Comparison of ENCODE assay signal across 11 cellular contexts in genomic region chr2:156338578-156338977, GRCh38. TPM values are rescaled to one million over a fixed set of nuclear protein-coding genes. Genes with fewer than 3 reads are reported as not detected.
DNase-seq lines count a peak whose midpoint lies in the region; ATAC-seq and TF ChIP-seq lines count a peak whose summit lies in the region.
"Had no signal": no experiment of that assay in that cellular context is flagged by ENCODE, and none has a peak within 500 bp of the region (broad histone marks: within the 10 kb centered on the region; RNA-seq: fewer than 3 reads in every experiment).

No MANE protein-coding gene starts in this region.

- TF ChIP-seq CTCF in right atrium auricular region (IDR thresholded peaks at IDR 0.05) (no peak), lower lobe of right lung (IDR thresholded peaks at IDR 0.05) (no peak)

- no peak overlapping the region for H3K4me3 ChIP-seq in right atrium auricular region
- H3K4me3 ChIP-seq in lower lobe of right lung = no peak overlapping the region
- H3K4me3 ChIP-seq: BLaER1, PC-9 had no signal

- no peak for DNase-seq in right atrium auricular region (ENCODE audit: low spot score)
- no peak for DNase-seq in Right ventricle myocardium superior
- peak; percentile 69 for DNase-seq in SW480 (ENCODE audit: low spot score)
- no peak for DNase-seq in lower lobe of right lung
- DNase-seq in ureter (ENCODE audit: low spot score) = no peak
- no peak for DNase-seq in anterior cingulate cortex (lab: John Stamatoyannopoulos, UW)
- DNase-seq: naive thymus-derived CD4-positive, alpha-beta T cell; PC-9 had no signal

- H3K27ac ChIP-seq in right atrium auricular region (peak overlapping the region; percentile 11), lower lobe of right lung (peak overlapping the region; percentile 44)
- H3K27ac ChIP-seq: BLaER1, PC-9 had no signal

- H3K4me1 ChIP-seq in right atrium auricular region = peaks cover 0 to 29% of the 10 kb centered on the region in 2 donors
- peaks cover 51% of the 10 kb centered on the region for H3K4me1 ChIP-seq in lower lobe of right lung

- H3K27me3 ChIP-seq in right atrium auricular region (no peaks in the 10 kb centered on the region), lower lobe of right lung (ENCODE audit: low read depth) (no peaks in the 10 kb centered on the region)
- H3K27me3 ChIP-seq: BLaER1 had no signal

- intact Hi-C loops in Right ventricle myocardium superior (cut with DNase I) = no loop called here
- intact Hi-C loops in lower lobe of right lung (cut with DNase I) = no loop called here

- no peaks in the 10 kb centered on the region for H3K36me3 ChIP-seq in right atrium auricular region
- H3K36me3 ChIP-seq in lower lobe of right lung = no peaks in the 10 kb centered on the region
- H3K36me3 ChIP-seq: BLaER1 had no signal

- ATAC-seq in Right ventricle myocardium superior (ENCODE audit: poor library complexity) (no peak), lower lobe of right lung (no peak), GM18511 (IDR thresholded peaks at IDR 0.05; ENCODE audit: unreplicated experiment) (no peak), HG03039 (IDR thresholded peaks at IDR 0.05; ENCODE audit: unreplicated experiment) (no peak)
- ATAC-seq: naive thymus-derived CD4-positive, alpha-beta T cell had no signal

- H3K9me3 ChIP-seq in right atrium auricular region (no peaks in the 10 kb centered on the region), lower lobe of right lung (no peaks in the 10 kb centered on the region)
- H3K9me3 ChIP-seq: BLaER1 had no signal

RNA-seq across cellular contexts. Expression of gene NR4A2, which starts 6.1 kb away (rescaled TPM):
- 1 to 10 TPM; 3.7 to 8.9 TPM for total RNA-seq in right atrium auricular region
- total RNA-seq in Right ventricle myocardium superior = 1.5 TPM
- 4.0 TPM for total RNA-seq in lower lobe of right lung
- total RNA-seq in ureter = 6.6 TPM
